ENCODE assay signal across 16 cellular contexts in the genomic region with DNA sequence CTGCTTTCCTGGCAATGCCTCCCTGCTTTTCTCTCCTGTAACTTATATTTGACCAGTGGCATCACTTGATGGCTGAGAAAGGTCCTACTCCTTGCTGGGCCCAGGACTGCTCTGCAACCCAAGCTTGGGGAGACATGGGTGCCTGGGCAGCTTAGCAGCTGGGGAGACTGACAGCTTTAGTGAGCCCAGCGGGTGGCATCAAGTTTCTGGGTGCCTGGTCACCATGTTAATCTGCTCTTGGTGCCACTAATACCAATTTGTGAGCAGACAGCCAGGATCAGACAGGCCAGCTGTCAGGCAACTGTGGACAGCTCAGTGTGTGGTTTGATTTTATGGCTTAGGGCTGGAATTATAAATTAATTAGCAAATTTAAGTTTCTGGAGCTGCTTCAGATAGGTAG.
"Had no signal": no experiment of that assay in that cellular context is flagged by ENCODE, and none has a peak within 500 bp of the region (broad histone marks: within the 10 kb centered on the region; RNA-seq: fewer than 3 reads in every experiment).

No MANE protein-coding gene starts in this region.

- H3K27me3 ChIP-seq: ovary, right lobe of liver had no signal

- FAIRE-seq: TTC549 had no signal

- H2AFZ ChIP-seq: neural progenitor cell had no signal

- H3K9ac ChIP-seq: neural progenitor cell had no signal

- H3K4me2 ChIP-seq: neural progenitor cell had no signal

- H3K36me3 ChIP-seq: left ventricle myocardium inferior, neural progenitor cell, ovary, right lobe of liver, thoracic aorta, upper lobe of right lung had no signal

- ATAC-seq: activated CD4-positive, alpha-beta T cell treated with anti-CD3 and anti-CD28 coated beads for 36 hours; effector memory CD8-positive, alpha-beta T cell; stimulated activated memory B cell treated with anti-CD40 and anti-IgM and Interleukin-4, amounts not matched to agents 10 μg/mL and 1 μg/mL and 100 μg/mL, for 72 hours; WTC11 had no signal

- H3K9me3 ChIP-seq: left ventricle myocardium inferior, ovary, right lobe of liver, thoracic aorta, upper lobe of right lung had no signal

- H3K4me3 ChIP-seq: left ventricle myocardium inferior, neural progenitor cell, ovary, right lobe of liver, smooth muscle cell, thoracic aorta, upper lobe of right lung had no signal

- H3K27ac ChIP-seq: left ventricle myocardium inferior, neural progenitor cell, ovary, right lobe of liver, thoracic aorta, upper lobe of right lung had no signal

- DNase-seq: activated CD4-positive, alpha-beta T cell treated with anti-CD3 and anti-CD28 coated beads for 36 hours; activated CD4-positive, alpha-beta T cell treated with anti-CD3 and anti-CD28 coated beads, Interleukin-2, amount 50 U/mL, for 48 hours; effector memory CD8-positive, alpha-beta T cell; foreskin melanocyte; left ventricle myocardium inferior; naive thymus-derived CD4-positive, alpha-beta T cell; ovary; right lobe of liver; stimulated activated CD4-positive, alpha-beta T cell treated with anti-CD3 and anti-CD28 coated beads, Interleukin-4, amount 100 ng/mL, for 4 hours; upper lobe of right lung had no signal
